In the genomic region with DNA sequence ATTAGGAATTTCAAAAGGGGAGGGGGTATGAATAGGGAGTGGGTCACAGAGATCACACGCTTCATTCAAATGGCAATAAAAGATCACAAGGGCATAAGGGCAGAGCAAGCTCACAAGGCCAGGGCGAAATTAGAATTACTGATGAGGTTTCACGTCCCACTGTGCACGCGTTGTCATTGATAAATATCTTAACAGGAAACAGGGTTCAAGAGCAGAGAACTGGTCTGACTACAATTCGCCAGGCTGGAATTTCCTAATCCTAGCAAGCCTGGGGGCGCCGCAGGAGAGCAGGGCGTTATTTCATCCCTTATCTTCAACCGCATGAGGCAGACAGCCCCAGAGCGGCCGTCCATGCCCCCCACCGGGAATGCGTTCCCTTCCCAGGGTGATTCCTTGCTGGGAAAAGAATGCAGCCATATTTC, we compare ENCODE assay signal across 1 cellular context.
TF ChIP-seq lines count a peak whose summit lies in the region.

No MANE protein-coding gene starts in this region.

TF ChIP-seq in HEK293, 187 proteins besides CTCF, POLR2A, EP300 and RAD21 (continued from another document and continues in another):
- TF ChIP-seq ZNF18 (tag by site-specific recombination; IDR thresholded peaks at IDR 0.05) (no peak), YY1 (tag by site-specific recombination; IDR thresholded peaks at IDR 0.05) (no peak; the same call in 1 of the 2 replicates), ZNF341 (tag by site-specific recombination; IDR thresholded peaks at IDR 0.05; ENCODE audit: low read depth) (no peak), HOXC10 (CRISPR knock-in tag; IDR thresholded peaks at IDR 0.05) (no peak), GLIS2 (tag by site-specific recombination; IDR thresholded peaks at IDR 0.05) (peak; percentile 62; the same call in 1 of the 2 replicates), ZNF426 (tag by site-specific recombination; IDR thresholded peaks at IDR 0.05) (no peak), ZNF112 (tag by site-specific recombination; IDR thresholded peaks at IDR 0.05) (no peak), ZNF704 (tag by site-specific recombination; IDR thresholded peaks at IDR 0.05) (no peak), ZNF280C (tag by site-specific recombination; IDR thresholded peaks at IDR 0.05) (no peak), ZNF132 (tag by site-specific recombination; IDR thresholded peaks at IDR 0.05; ENCODE audit: borderline replicate concordance) (no peak), ZNF311 (tag by site-specific recombination; IDR thresholded peaks at IDR 0.05; ENCODE audit: borderline replicate concordance) (no peak), ZNF394 (tag by site-specific recombination; IDR thresholded peaks at IDR 0.05; ENCODE audit: borderline replicate concordance) (no peak), WT1 (tag by site-specific recombination; IDR thresholded peaks at IDR 0.05) (no peak), ZNF26 (tag by site-specific recombination; IDR thresholded peaks at IDR 0.05) (no peak), ZNF248 (tag by site-specific recombination; IDR thresholded peaks at IDR 0.05) (no peak), HOXD13 (CRISPR knock-in tag; IDR thresholded peaks at IDR 0.05; ENCODE audit: borderline replicate concordance) (no peak), ZBTB8A (tag by site-specific recombination; IDR thresholded peaks at IDR 0.05) (peak; percentile 65), OVOL3 (tag by site-specific recombination; IDR thresholded peaks at IDR 0.05) (no peak), ZNF121 (tag by site-specific recombination; IDR thresholded peaks at IDR 0.05) (no peak), ZNF560 (tag by site-specific recombination; IDR thresholded peaks at IDR 0.05; ENCODE audit: borderline replicate concordance) (no peak), ZSCAN16 (tag by site-specific recombination; IDR thresholded peaks at IDR 0.05) (no peak), SP7 (tag by site-specific recombination; IDR thresholded peaks at IDR 0.05) (no peak), ZFHX2 (tag by site-specific recombination; conservative IDR thresholded peaks at IDR 0.05) (no peak), ZNF792 (tag by site-specific recombination; IDR thresholded peaks at IDR 0.05) (no peak), EGR2 (tag by site-specific recombination; IDR thresholded peaks at IDR 0.05; ENCODE audit: low read depth) (no peak), PRDM10 (tag by site-specific recombination; IDR thresholded peaks at IDR 0.05) (peak; percentile 22; the same call in 1 of the 2 replicates), ZNF747 (tag by site-specific recombination; IDR thresholded peaks at IDR 0.05) (no peak), ZNF585B (tag by site-specific recombination; IDR thresholded peaks at IDR 0.05) (no peak), ZNF157 (tag by site-specific recombination; IDR thresholded peaks at IDR 0.05) (no peak)
- TF ChIP-seq, protein P1, sequence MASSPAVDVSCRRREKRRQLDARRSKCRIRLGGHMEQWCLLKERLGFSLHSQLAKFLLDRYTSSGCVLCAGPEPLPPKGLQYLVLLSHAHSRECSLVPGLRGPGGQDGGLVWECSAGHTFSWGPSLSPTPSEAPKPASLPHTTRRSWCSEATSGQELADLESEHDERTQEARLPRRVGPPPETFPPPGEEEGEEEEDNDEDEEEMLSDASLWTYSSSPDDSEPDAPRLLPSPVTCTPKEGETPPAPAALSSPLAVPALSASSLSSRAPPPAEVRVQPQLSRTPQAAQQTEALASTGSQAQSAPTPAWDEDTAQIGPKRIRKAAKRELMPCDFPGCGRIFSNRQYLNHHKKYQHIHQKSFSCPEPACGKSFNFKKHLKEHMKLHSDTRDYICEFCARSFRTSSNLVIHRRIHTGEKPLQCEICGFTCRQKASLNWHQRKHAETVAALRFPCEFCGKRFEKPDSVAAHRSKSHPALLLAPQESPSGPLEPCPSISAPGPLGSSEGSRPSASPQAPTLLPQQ (tag by site-specific recombination; IDR thresholded peaks at IDR 0.05), result no peak
- TF ChIP-seq, protein P2, sequence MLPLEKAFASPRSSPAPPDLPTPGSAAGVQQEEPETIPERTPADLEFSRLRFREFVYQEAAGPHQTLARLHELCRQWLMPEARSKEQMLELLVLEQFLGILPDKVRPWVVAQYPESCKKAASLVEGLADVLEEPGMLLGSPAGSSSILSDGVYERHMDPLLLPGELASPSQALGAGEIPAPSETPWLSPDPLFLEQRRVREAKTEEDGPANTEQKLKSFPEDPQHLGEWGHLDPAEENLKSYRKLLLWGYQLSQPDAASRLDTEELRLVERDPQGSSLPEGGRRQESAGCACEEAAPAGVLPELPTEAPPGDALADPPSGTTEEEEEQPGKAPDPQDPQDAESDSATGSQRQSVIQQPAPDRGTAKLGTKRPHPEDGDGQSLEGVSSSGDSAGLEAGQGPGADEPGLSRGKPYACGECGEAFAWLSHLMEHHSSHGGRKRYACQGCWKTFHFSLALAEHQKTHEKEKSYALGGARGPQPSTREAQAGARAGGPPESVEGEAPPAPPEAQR (tag by site-specific recombination; IDR thresholded peaks at IDR 0.05), result no peak
- TF ChIP-seq, protein P3, sequence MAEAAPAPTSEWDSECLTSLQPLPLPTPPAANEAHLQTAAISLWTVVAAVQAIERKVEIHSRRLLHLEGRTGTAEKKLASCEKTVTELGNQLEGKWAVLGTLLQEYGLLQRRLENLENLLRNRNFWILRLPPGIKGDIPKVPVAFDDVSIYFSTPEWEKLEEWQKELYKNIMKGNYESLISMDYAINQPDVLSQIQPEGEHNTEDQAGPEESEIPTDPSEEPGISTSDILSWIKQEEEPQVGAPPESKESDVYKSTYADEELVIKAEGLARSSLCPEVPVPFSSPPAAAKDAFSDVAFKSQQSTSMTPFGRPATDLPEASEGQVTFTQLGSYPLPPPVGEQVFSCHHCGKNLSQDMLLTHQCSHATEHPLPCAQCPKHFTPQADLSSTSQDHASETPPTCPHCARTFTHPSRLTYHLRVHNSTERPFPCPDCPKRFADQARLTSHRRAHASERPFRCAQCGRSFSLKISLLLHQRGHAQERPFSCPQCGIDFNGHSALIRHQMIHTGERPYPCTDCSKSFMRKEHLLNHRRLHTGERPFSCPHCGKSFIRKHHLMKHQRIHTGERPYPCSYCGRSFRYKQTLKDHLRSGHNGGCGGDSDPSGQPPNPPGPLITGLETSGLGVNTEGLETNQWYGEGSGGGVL (tag by site-specific recombination; IDR thresholded peaks at IDR 0.05), result no peak
- TF ChIP-seq, protein P4, sequence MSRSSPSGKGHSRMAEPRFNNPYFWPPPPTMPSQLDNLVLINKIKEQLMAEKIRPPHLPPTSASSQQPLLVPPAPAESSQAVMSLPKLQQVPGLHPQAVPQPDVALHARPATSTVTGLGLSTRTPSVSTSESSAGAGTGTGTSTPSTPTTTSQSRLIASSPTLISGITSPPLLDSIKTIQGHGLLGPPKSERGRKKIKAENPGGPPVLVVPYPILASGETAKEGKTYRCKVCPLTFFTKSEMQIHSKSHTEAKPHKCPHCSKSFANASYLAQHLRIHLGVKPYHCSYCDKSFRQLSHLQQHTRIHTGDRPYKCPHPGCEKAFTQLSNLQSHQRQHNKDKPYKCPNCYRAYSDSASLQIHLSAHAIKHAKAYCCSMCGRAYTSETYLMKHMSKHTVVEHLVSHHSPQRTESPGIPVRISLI (tag by site-specific recombination; IDR thresholded peaks at IDR 0.05), result no peak
- TF ChIP-seq, protein P5, sequence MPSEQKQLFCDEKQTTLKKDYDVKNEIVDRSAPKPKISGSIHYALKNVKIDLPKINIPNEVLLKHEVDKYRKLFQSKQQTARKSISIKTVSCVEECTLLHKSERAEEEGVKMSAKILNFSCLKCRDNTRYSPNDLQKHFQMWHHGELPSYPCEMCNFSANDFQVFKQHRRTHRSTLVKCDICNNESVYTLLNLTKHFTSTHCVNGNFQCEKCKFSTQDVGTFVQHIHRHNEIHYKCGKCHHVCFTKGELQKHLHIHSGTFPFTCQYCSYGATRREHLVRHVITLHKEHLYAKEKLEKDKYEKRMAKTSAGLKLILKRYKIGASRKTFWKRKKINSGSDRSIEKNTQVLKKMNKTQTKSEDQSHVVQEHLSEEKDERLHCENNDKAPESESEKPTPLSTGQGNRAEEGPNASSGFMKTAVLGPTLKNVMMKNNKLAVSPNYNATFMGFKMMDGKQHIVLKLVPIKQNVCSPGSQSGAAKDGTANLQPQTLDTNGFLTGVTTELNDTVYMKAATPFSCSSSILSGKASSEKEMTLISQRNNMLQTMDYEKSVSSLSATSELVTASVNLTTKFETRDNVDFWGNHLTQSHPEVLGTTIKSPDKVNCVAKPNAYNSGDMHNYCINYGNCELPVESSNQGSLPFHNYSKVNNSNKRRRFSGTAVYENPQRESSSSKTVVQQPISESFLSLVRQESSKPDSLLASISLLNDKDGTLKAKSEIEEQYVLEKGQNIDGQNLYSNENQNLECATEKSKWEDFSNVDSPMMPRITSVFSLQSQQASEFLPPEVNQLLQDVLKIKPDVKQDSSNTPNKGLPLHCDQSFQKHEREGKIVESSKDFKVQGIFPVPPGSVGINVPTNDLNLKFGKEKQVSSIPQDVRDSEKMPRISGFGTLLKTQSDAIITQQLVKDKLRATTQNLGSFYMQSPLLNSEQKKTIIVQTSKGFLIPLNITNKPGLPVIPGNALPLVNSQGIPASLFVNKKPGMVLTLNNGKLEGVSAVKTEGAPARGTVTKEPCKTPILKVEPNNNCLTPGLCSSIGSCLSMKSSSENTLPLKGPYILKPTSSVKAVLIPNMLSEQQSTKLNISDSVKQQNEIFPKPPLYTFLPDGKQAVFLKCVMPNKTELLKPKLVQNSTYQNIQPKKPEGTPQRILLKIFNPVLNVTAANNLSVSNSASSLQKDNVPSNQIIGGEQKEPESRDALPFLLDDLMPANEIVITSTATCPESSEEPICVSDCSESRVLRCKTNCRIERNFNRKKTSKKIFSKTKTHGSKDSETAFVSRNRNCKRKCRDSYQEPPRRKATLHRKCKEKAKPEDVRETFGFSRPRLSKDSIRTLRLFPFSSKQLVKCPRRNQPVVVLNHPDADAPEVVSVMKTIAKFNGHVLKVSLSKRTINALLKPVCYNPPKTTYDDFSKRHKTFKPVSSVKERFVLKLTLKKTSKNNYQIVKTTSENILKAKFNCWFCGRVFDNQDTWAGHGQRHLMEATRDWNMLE (tag by site-specific recombination; conservative IDR thresholded peaks at IDR 0.05; ENCODE audit: low read depth), result no peak
